Comparison of ENCODE assay signal across 12 cellular contexts in the genomic region with DNA sequence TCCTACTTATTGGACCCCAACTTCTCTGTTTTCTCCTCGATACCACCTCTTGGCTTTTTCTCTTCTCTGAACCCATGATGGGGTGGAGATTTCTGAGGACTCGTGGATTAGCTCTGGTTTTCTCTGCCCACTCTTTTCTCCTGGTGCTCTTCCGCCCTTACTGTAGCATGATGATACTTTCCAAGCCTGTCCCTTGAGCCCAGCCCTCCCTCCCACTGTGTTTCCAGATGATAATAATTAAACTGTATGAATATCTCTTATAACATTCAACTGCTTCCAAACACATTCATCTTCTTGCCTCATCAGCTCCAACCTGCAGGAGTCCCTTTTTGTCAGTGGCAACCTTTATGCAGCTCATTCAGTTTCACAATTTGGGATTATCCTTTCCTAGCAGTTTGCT.
"Had no signal": no experiment of that assay in that cellular context is flagged by ENCODE, and none has a peak within 500 bp of the region (broad histone marks: within the 10 kb centered on the region; RNA-seq: fewer than 3 reads in every experiment).

No MANE protein-coding gene starts in this region.

- H3K9me3 ChIP-seq: heart right ventricle, right atrium auricular region, stomach had no signal

- DNase-seq: effector CD4-positive, alpha-beta T cell; endodermal cell; heart right ventricle; hypothalamus; natural killer cell; stimulated activated CD4-positive, alpha-beta T cell treated with anti-CD3 and anti-CD28 coated beads, Interleukin-12 subunit alpha, Interleukin-12 subunit beta, amount 100 ng/mL, for 4 hours; stimulated activated naive CD4-positive, alpha-beta T cell; stomach; substantia nigra had no signal

- H3K27ac ChIP-seq: stomach had no signal

- H3K36me3 ChIP-seq: heart right ventricle, right atrium auricular region, stomach had no signal

- H3K4me3 ChIP-seq: coronary artery, heart right ventricle, right atrium auricular region, stomach had no signal

- H3K27me3 ChIP-seq: right atrium auricular region, stomach had no signal

- ATAC-seq: left lobe of liver, natural killer cell had no signal
